In genomic region chr13:76707360-76707759, GRCh38 we compare ENCODE assay signal across 25 cellular contexts.
A peak's percentile ranks its signal among the peaks of the same experiment; 100 is the strongest.
DNase-seq lines count a peak whose midpoint lies in the region; ATAC-seq, FAIRE-seq and TF ChIP-seq lines count a peak whose summit lies in the region.
"Had no signal": no experiment of that assay in that cellular context is flagged by ENCODE, and none has a peak within 500 bp of the region (broad histone marks: within the 10 kb centered on the region; RNA-seq: fewer than 3 reads in every experiment).

No MANE protein-coding gene starts in this region.

- H3K9me3 ChIP-seq in endothelial cell of umbilical vein (replicated peaks; ENCODE audit: control insufficient read depth, insufficient read depth, low read length), result no peaks in the 10 kb centered on the region
- H3K9me3 ChIP-seq: ovary had no signal

- CTCF ChIA-PET in endothelial cell of umbilical vein (lab: Charles Lee), result interaction anchor here (1.2 to 1.5 kb wide), 4 partner anchors 12 to 178 kb away, joined by 3 to 6 read pairs (median 4); no protein-coding TSS in a partner anchor

- H3K79me2 ChIP-seq in endothelial cell of umbilical vein (ENCODE audit: control insufficient read depth, insufficient read depth, low read length), result no peaks in the 10 kb centered on the region

- ATAC-seq in HG02588 (IDR thresholded peaks at IDR 0.05; ENCODE audit: unreplicated experiment), result no peak
- no peak for ATAC-seq in HG02610 (IDR thresholded peaks at IDR 0.05; ENCODE audit: unreplicated experiment)
- ATAC-seq in GM18909 (IDR thresholded peaks at IDR 0.05; ENCODE audit: poor library complexity, unreplicated experiment), result no peak
- ATAC-seq: left lobe of liver had no signal

- H3K36me3 ChIP-seq in endothelial cell of umbilical vein (ENCODE audit: control insufficient read depth in 2 of 2, extremely low read depth in 1 of 2, insufficient read depth in 2 of 2, low read length in 2 of 2), result no peaks in the 10 kb centered on the region
- H3K36me3 ChIP-seq: ovary had no signal

- peak overlapping the region; percentile 12 for H3K27ac ChIP-seq in endothelial cell of umbilical vein (ENCODE audit: insufficient read depth, low read depth, low read length)
- H3K27ac ChIP-seq: C4-2B, ovary had no signal

- no TSS peak for BruUV-seq in endothelial cell of umbilical vein (replicated peaks; lab: Mats Ljungman, UMichigan)

- TF ChIP-seq CTCF in endothelial cell of umbilical vein (IDR thresholded peaks at IDR 0.05; ENCODE audit: extremely low read depth in 1 of 2, insufficient read depth in 1 of 2, low read depth in 1 of 2, low read length in 2 of 2), result no peak

- peaks cover 40% of the 10 kb centered on the region for H3K4me1 ChIP-seq in endothelial cell of umbilical vein (ENCODE audit: control insufficient read depth, extremely low read depth, insufficient read depth, low read length)

- dilution Hi-C loops in endothelial cell of umbilical vein (cut with MboI; ENCODE audit: extremely low pct_ligation_motif_present, low sequenced_read_pairs), result no loop called here

- H3K4me2 ChIP-seq in endothelial cell of umbilical vein (ENCODE audit: insufficient read depth, low read length), result no peak overlapping the region

- peak overlapping the region; percentile 20 for H2AFZ ChIP-seq in endothelial cell of umbilical vein (ENCODE audit: low read depth, low read length)

- H3K9ac ChIP-seq in endothelial cell of umbilical vein (replicated peaks; ENCODE audit: extremely low read depth, insufficient read depth, low read length), result no peak overlapping the region

- no peak overlapping the region for H3K4me3 ChIP-seq in endothelial cell of umbilical vein (replicated peaks in 1 of 3; ENCODE audit: insufficient read depth in 1 of 3, low read depth in 1 of 3, low read length in 3 of 3)
- H3K4me3 ChIP-seq: ovary had no signal

- H4K20me1 ChIP-seq in endothelial cell of umbilical vein (replicated peaks; ENCODE audit: control insufficient read depth, extremely low read depth, insufficient read depth, low read length), result no peaks in the 10 kb centered on the region

- no peak for TF ChIP-seq POLR2A in endothelial cell of umbilical vein (IDR thresholded peaks at IDR 0.05; ENCODE audit: low read depth, low read length)

- intact Hi-C loops in endothelial cell of umbilical vein (cut with micrococcal nuclease), result no loop called here

- FAIRE-seq in endothelial cell of umbilical vein (lab: Jason Lieb, UNC), result peak; percentile 77
- FAIRE-seq: TTC549 had no signal

- H3K27me3 ChIP-seq in endothelial cell of umbilical vein (ENCODE audit: control insufficient read depth in 2 of 2, insufficient read depth in 2 of 2, low read length in 2 of 2), result no peaks in the 10 kb centered on the region
- H3K27me3 ChIP-seq: ovary had no signal

- POLR2A ChIA-PET in endothelial cell of umbilical vein (lab: Charles Lee), result no interaction called here

- DNase-seq in EH (ENCODE audit: low read depth), result peak; percentile 59
- DNase-seq in NCI-H226, result peak; percentile 54
- peak; percentile 57 for DNase-seq in endothelial cell of umbilical vein (ENCODE audit: low read depth, low spot score)
- DNase-seq in myocyte (ENCODE audit: low read depth), result peak; percentile 12
- DNase-seq in activated naive CD4-positive, alpha-beta T cell (lab: John Stamatoyannopoulos, UW), result no peak
- DNase-seq: activated CD4-positive, alpha-beta T cell treated with anti-CD3 and anti-CD28 coated beads for 1 hour; activated CD8-positive, alpha-beta memory T cell treated with anti-CD3 and anti-CD28 coated beads for 24 hours; activated T-cell treated with anti-CD3 and anti-CD28 coated beads, Interleukin-2, amount 50 U/mL, for 24 hours; Calu3; DND-41; foreskin melanocyte; H9; NCI-H1436 treated with DMSO at 0.1 percent for 48 hours; NCI-H524; ovary; right cardiac atrium; SHP77 treated with DMSO at 0.1 percent for 48 hours; stimulated activated CD4-positive, alpha-beta T cell treated with anti-CD3 and anti-CD28 coated beads, Interleukin-4, amount 100 ng/mL, for 4 hours; stimulated activated naive CD4-positive, alpha-beta T cell had no signal

- no peaks in the 10 kb centered on the region for H3K9me1 ChIP-seq in endothelial cell of umbilical vein (replicated peaks; ENCODE audit: control insufficient read depth, extremely low read depth, insufficient read depth, low read length)

TF ChIP-seq in endothelial cell of umbilical vein, 7 proteins besides CTCF, POLR2A, EP300 and RAD21:
- peak; percentile 72 for TF ChIP-seq FOS (IDR thresholded peaks at IDR 0.05; ENCODE audit: borderline replicate concordance, insufficient read depth, low read length)
- TF ChIP-seq MYC (IDR thresholded peaks at IDR 0.05; ENCODE audit: low read depth, low read length), result no peak

Comparison
In these comparisons a context has a peak if more than half of its experiments do, and no peak if none do; other contexts are left out.
1. DNase-seq: peak in EH (single experiment), NCI-H226 (single experiment), endothelial cell of umbilical vein (single experiment) and myocyte (single experiment); none in activated naive CD4-positive, alpha-beta T cell (0 of 4).